1 cellular context compared by ENCODE assay signal in genomic region chr1:36463773-36464604, GRCh38.
TF ChIP-seq lines count a peak whose summit lies in the region.

TSS of gene MRPS15 (minus strand) at chr1:36464384. CDS start at chr1:36464275, 109 bp downstream.

TF ChIP-seq in HEK293, 187 proteins besides CTCF, POLR2A, EP300 and RAD21 (continued from another document):
- TF ChIP-seq ZBTB6 (tag by site-specific recombination; IDR thresholded peaks at IDR 0.05) (peak; percentile 63; the same call in 1 of the 2 replicates), BCL11B (tag by site-specific recombination; IDR thresholded peaks at IDR 0.05; ENCODE audit: low read depth) (no peak)
